ENCODE assay signal across 25 cellular contexts in the genomic region with DNA sequence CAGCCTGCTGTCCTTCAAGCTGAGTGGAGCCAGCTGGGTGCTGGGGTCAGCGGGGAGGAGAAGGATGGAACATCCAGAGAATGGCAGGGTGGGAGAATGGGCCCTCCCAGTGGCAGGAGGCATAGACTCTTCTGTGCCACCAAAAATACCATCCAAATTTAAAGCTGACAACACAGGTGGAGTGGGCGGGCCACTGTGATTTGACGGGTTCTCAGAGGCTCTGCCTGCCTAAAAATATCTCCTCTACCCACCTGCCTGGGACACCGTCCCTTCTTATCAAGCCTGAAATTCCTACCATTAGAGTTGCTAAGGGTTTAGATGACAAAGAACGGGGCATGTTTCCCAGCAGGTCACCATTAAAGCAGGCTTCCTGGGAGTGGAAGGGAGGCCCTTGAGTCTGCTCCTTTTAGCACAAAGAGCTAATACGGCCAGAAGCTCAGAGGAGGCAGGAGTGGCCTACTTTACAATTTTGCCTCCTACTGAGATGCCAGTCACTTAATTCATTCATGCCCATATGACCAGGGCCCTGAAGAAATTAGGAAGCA. TPM values are rescaled to one million over a fixed set of nuclear protein-coding genes. Genes with fewer than 3 reads are reported as not detected.
DNase-seq lines count a peak whose midpoint lies in the region; ATAC-seq and TF ChIP-seq lines count a peak whose summit lies in the region.
"Had no signal": no experiment of that assay in that cellular context is flagged by ENCODE, and none has a peak within 500 bp of the region (broad histone marks: within the 10 kb centered on the region; RNA-seq: fewer than 3 reads in every experiment).

No MANE protein-coding gene starts in this region.

- no peak overlapping the region for H3K4ac ChIP-seq in mesendoderm (ENCODE audit: low read depth, low read length)

- H3K36me3 Mint-ChIP-seq in stimulated activated naive B cell treated with anti-CD40 and anti-IgM and Interleukin-4, amounts not matched to agents 10 μg/mL and 1 μg/mL and 100 μg/mL, for 72 hours = no peaks in the 10 kb centered on the region
- H3K36me3 Mint-ChIP-seq: CD4-positive, CD25-positive, alpha-beta regulatory T cell had no signal

- H3K27ac ChIP-seq in A673 (ENCODE audit: low read depth, low read length, poor library complexity, severe bottlenecking) (no peak overlapping the region), RWPE1 (peak overlapping the region; percentile 54), mesendoderm (ENCODE audit: low read depth, low read length) (no peak overlapping the region), tibial artery (no peak overlapping the region)
- H3K27ac ChIP-seq: BLaER1, PC-9 had no signal

- H3K23ac ChIP-seq in mesendoderm (ENCODE audit: low read length) = no peak overlapping the region

- no peak overlapping the region for H2BK120ac ChIP-seq in mesendoderm (ENCODE audit: low read depth, low read length)

- H3K27me3 ChIP-seq in A673 (replicated peaks; ENCODE audit: insufficient read depth, low read depth, low read length, poor library complexity) (no peaks in the 10 kb centered on the region), mesendoderm (ENCODE audit: insufficient read depth, low read length, poor library complexity) (no peaks in the 10 kb centered on the region), tibial artery (peaks cover 0 to 3% of the 10 kb centered on the region in 2 donors)
- H3K27me3 ChIP-seq: BLaER1, SJSA1 had no signal

- H3K56ac ChIP-seq in mesendoderm (ENCODE audit: low read length) = peak overlapping the region; percentile 25

- H2BK15ac ChIP-seq in mesendoderm (replicated peaks; ENCODE audit: low read depth) = no peak overlapping the region

- CTCF ChIA-PET in A673 (lab: Charles Lee) = no interaction called here
- CTCF ChIA-PET in RWPE1 (lab: Yijun Ruan, JAX) = no interaction called here
- CTCF ChIA-PET in HEK293T (lab: Yijun Ruan, JAX) = interaction anchor here (0.8 kb wide), 1 partner anchor 14 kb away, joined by 3 read pairs; no protein-coding TSS in a partner anchor

- TF ChIP-seq CTCF in A673 (conservative IDR thresholded peaks at IDR 0.05; ENCODE audit: low read depth, low read length) (no peak), RWPE1 (conservative IDR thresholded peaks at IDR 0.05; ENCODE audit: low read depth) (no peak), tibial artery (IDR thresholded peaks at IDR 0.05) (no peak)

- peaks cover 29 to 40% of the 10 kb centered on the region in 2 donors for H3K27me3 Mint-ChIP-seq in stimulated activated naive B cell treated with anti-CD40 and anti-IgM and Interleukin-4, amounts not matched to agents 10 μg/mL and 1 μg/mL and 100 μg/mL, for 72 hours

- H2AK5ac ChIP-seq in mesendoderm (ENCODE audit: low read length) = no peak overlapping the region

- POLR2A ChIA-PET in A673 (lab: Charles Lee; ENCODE audit: low non-redundant PET) = no interaction called here
- POLR2A ChIA-PET in RWPE1 (lab: Yijun Ruan, JAX; ENCODE audit: low non-redundant PET) = no interaction called here
- POLR2A ChIA-PET in HEK293T (lab: Yijun Ruan, JAX) = no interaction called here

- H3K9me3 ChIP-seq in A673 (ENCODE audit: low read depth, low read length, poor library complexity, severe bottlenecking) (no peaks in the 10 kb centered on the region), tibial artery (no peaks in the 10 kb centered on the region)
- H3K9me3 ChIP-seq: BLaER1, SJSA1 had no signal

- H3K36me3 ChIP-seq in A673 (ENCODE audit: insufficient read depth, low read length, poor library complexity, severe bottlenecking) (no peaks in the 10 kb centered on the region), mesendoderm (ENCODE audit: control insufficient read depth, insufficient read depth, low read length) (no peaks in the 10 kb centered on the region), tibial artery (no peaks in the 10 kb centered on the region)
- H3K36me3 ChIP-seq: BLaER1, SJSA1 had no signal

- H2BK5ac ChIP-seq in mesendoderm (ENCODE audit: low read length) = no peak overlapping the region

- ATAC-seq in stimulated activated naive B cell treated with anti-CD40 and anti-IgM and Interleukin-4, amounts not matched to agents 10 μg/mL and 1 μg/mL and 100 μg/mL, for 72 hours (replicated peaks) = no peak
- ATAC-seq: K562 had no signal

- no peak overlapping the region for H4K8ac ChIP-seq in mesendoderm (ENCODE audit: low read depth, low read length)

- peaks cover 8 to 11% of the 10 kb centered on the region in 2 donors for H3K4me1 Mint-ChIP-seq in stimulated activated naive B cell treated with anti-CD40 and anti-IgM and Interleukin-4, amounts not matched to agents 10 μg/mL and 1 μg/mL and 100 μg/mL, for 72 hours

- no peaks in the 10 kb centered on the region for H3K79me1 ChIP-seq in mesendoderm (ENCODE audit: low read length)

- DNase-seq in A673 (ENCODE audit: low spot score) = peak; percentile 38
- DNase-seq in NCI-H128 (lab: John Stamatoyannopoulos, UW; ENCODE audit: unreplicated experiment) = peak; percentile 30
- DNase-seq in RWPE1 (ENCODE audit: low spot score) = no peak
- peak; percentile 68 for DNase-seq in mesendoderm
- no peak for DNase-seq in T1000 (lab: John Stamatoyannopoulos, UW)
- no peak for DNase-seq in tibial artery
- DNase-seq in HEK293T (ENCODE audit: extremely low spot score) = no peak
- no peak for DNase-seq in stimulated activated naive B cell treated with anti-CD40 and anti-IgM and Interleukin-4, amounts not matched to agents 10 μg/mL and 1 μg/mL and 100 μg/mL, for 72 hours
- DNase-seq: CD4-positive, CD25-positive, alpha-beta regulatory T cell; DMS153; DND-41; H7; Kasumi-1; NCI-H1105; NCI-H146; NCI-H1930; NCI-H2171; NCI-H774; NK-92 treated with Interleukin-12 subunit alpha and Interleukin-12 subunit beta, amount 100 ng/mL, for 24 hours; PC-9; Right ventricle myocardium superior had no signal

- H3K27ac Mint-ChIP-seq in stimulated activated naive B cell treated with anti-CD40 and anti-IgM and Interleukin-4, amounts not matched to agents 10 μg/mL and 1 μg/mL and 100 μg/mL, for 72 hours = no peak overlapping the region
- H3K27ac Mint-ChIP-seq: CD4-positive, CD25-positive, alpha-beta regulatory T cell had no signal

- no TSS peak for BruUV-seq in A673 (replicated peaks; lab: Mats Ljungman, UMichigan)

- H3K18ac ChIP-seq in mesendoderm (ENCODE audit: low read length) = no peak overlapping the region

- intact Hi-C loops in A673 (cut with micrococcal nuclease; ENCODE audit: unreplicated experiment) = no loop called here
- intact Hi-C loops in tibial artery (cut with DNase I; ENCODE audit: low total_unique reads) = no loop called here

- H4K5ac ChIP-seq in mesendoderm (ENCODE audit: low read length) = no peak overlapping the region

- H3K9me3 Mint-ChIP-seq in stimulated activated naive B cell treated with anti-CD40 and anti-IgM and Interleukin-4, amounts not matched to agents 10 μg/mL and 1 μg/mL and 100 μg/mL, for 72 hours = no peaks in the 10 kb centered on the region
- H3K9me3 Mint-ChIP-seq: HFFc6 had no signal

- H3K4me2 ChIP-seq in mesendoderm (ENCODE audit: low read length) = no peak overlapping the region
- H3K4me2 ChIP-seq: BLaER1, PC-9 had no signal

- H3K4me3 ChIP-seq in A673 (ENCODE audit: low read depth, low read length, poor library complexity, severe bottlenecking) = no peak overlapping the region
- H3K4me3 ChIP-seq in mesendoderm (ENCODE audit: low read length) = no peak overlapping the region
- H3K4me3 ChIP-seq in tibial artery = no peak overlapping the region
- H3K4me3 ChIP-seq: BLaER1, K562, PC-9, SJSA1 had no signal

- no peak overlapping the region for H3K9ac ChIP-seq in mesendoderm (ENCODE audit: low read length)
- H3K9ac ChIP-seq: BLaER1 had no signal

- WGBS in mesendoderm (ENCODE audit: extremely low coverage, insufficient coverage, low lambda C conversion rate) = no CpG with 5 or more reads among the region's 6 CpGs

- H3K4me3 Mint-ChIP-seq in stimulated activated naive B cell treated with anti-CD40 and anti-IgM and Interleukin-4, amounts not matched to agents 10 μg/mL and 1 μg/mL and 100 μg/mL, for 72 hours = no peak overlapping the region
- H3K4me3 Mint-ChIP-seq: CD4-positive, CD25-positive, alpha-beta regulatory T cell; HFFc6 had no signal

- H3K4me1 ChIP-seq in A673 (ENCODE audit: insufficient read depth, low read length, poor library complexity, severe bottlenecking) = no peaks in the 10 kb centered on the region
- H3K4me1 ChIP-seq in mesendoderm (ENCODE audit: control insufficient read depth, low read depth, low read length) = peaks cover 3% of the 10 kb centered on the region
- H3K4me1 ChIP-seq in tibial artery = no peaks in the 10 kb centered on the region

- H3K79me2 ChIP-seq in mesendoderm (ENCODE audit: control insufficient read depth, insufficient read depth, low read length) = no peaks in the 10 kb centered on the region

TF ChIP-seq in HEK293T, 16 proteins besides CTCF, POLR2A, EP300 and RAD21:
- TF ChIP-seq ZNF384 (IDR thresholded peaks at IDR 0.05) (no peak), TARDBP (IDR thresholded peaks at IDR 0.05) (no peak), FOXK2 (IDR thresholded peaks at IDR 0.05) (no peak), ARNT (IDR thresholded peaks at IDR 0.05) (no peak), BHLHE40 (IDR thresholded peaks at IDR 0.05; ENCODE audit: borderline replicate concordance) (no peak), FOXA1 (IDR thresholded peaks at IDR 0.05) (no peak), SP1 (IDR thresholded peaks at IDR 0.05) (no peak), LEF1 (IDR thresholded peaks at IDR 0.05; ENCODE audit: borderline replicate concordance) (no peak), SUZ12 (IDR thresholded peaks at IDR 0.05) (no peak), HDGF (IDR thresholded peaks at IDR 0.05; ENCODE audit: borderline replicate concordance) (no peak), FOXM1 (IDR thresholded peaks at IDR 0.05; ENCODE audit: borderline replicate concordance) (no peak), PKNOX1 (IDR thresholded peaks at IDR 0.05) (no peak), L3MBTL2 (conservative IDR thresholded peaks at IDR 0.05) (no peak), ELF4 (IDR thresholded peaks at IDR 0.05) (no peak)

RNA-seq across cellular contexts. Expression of gene MARCHF4, which starts 19.8 kb away (rescaled TPM):
- 2.4 and 6.1 TPM in 2 replicates for total RNA-seq in A673 (2021)
- 0.93 TPM for polyA plus RNA-seq in mesendoderm (2013, experiment 1 of 2)
- 0.80 TPM for polyA plus RNA-seq in mesendoderm (2013, experiment 2 of 2)
- total RNA-seq: CD4-positive, CD25-positive, alpha-beta regulatory T cell; K562; Right ventricle myocardium superior had no signal
- polyA plus RNA-seq: CD4-positive, CD25-positive, alpha-beta regulatory T cell had no signal

RNA-seq across cellular contexts. Expression of gene SMARCAL1, which starts 20.2 kb away (rescaled TPM):
- 20.7 and 21.4 TPM in 2 replicates for total RNA-seq in A673 (2021)
- polyA plus RNA-seq in mesendoderm (2013, experiment 1 of 2) = 12.9 TPM
- 12.5 TPM for polyA plus RNA-seq in mesendoderm (2013, experiment 2 of 2)

Comparison
In these comparisons a context has a peak if more than half of its experiments do, and no peak if none do; other contexts are left out.
1. DNase-seq: peak in A673 (single experiment), NCI-H128 (single experiment) and mesendoderm (single experiment); none in RWPE1 (single experiment), T1000 (single experiment), tibial artery (0 of 2), HEK293T (single experiment) and stimulated activated naive B cell treated with anti-CD40 and anti-IgM and Interleukin-4, amounts not matched to agents 10 μg/mL and 1 μg/mL and 100 μg/mL, for 72 hours (single experiment).